In genomic region chr7:25179325-25179724, GRCh38 we compare ENCODE assay signal across 8 cellular contexts. TPM values are rescaled to one million over a fixed set of nuclear protein-coding genes. Genes with fewer than 3 reads are reported as not detected.
DNase-seq lines count a peak whose midpoint lies in the region; ATAC-seq and TF ChIP-seq lines count a peak whose summit lies in the region.

No MANE protein-coding gene starts in this region.

- POLR2A ChIA-PET in activated CD4-positive, alpha-beta T cell treated with anti-CD3 and anti-CD28 coated beads for 36 hours (lab: Charles Lee), result no interaction called here

- H3K9me3 Mint-ChIP-seq in activated CD4-positive, alpha-beta T cell treated with anti-CD3 and anti-CD28 coated beads for 36 hours (ENCODE audit: low read depth), result no peaks in the 10 kb centered on the region

- H3K9ac ChIP-seq in liver (ENCODE audit: low read depth in 1 of 2, low read length in 2 of 2), result peak overlapping the region; percentile 12 to 54

- intact Hi-C loops in activated CD4-positive, alpha-beta T cell treated with anti-CD3 and anti-CD28 coated beads for 36 hours (cut with DNase I, micrococcal nuclease), result no loop called here
- intact Hi-C loops in adrenal gland (cut with DNase I) (no loop called here), testis (cut with DNase I; ENCODE audit: low total_unique reads) (no loop called here)

- DNase-seq in activated CD4-positive, alpha-beta T cell treated with anti-CD3 and anti-CD28 coated beads for 36 hours, result no peak
- DNase-seq in activated CD4-positive, alpha-beta T cell treated with anti-CD3 and anti-CD28 coated beads for 4 hours, result no peak
- peak in 3 of 7 donors; percentile 18 to 23 (median 20) for DNase-seq in adrenal gland
- DNase-seq in testis, result no peak
- no peak for DNase-seq in NCI-H345 (lab: John Stamatoyannopoulos, UW)
- no peak for DNase-seq in NCI-H2029 (lab: John Stamatoyannopoulos, UW)

- no peak for ATAC-seq in activated CD4-positive, alpha-beta T cell treated with anti-CD3 and anti-CD28 coated beads for 36 hours
- ATAC-seq in HG03175 (IDR thresholded peaks at IDR 0.05; ENCODE audit: unreplicated experiment), result no peak

- WGBS in adrenal gland, 4 donors, result 38 to 54% (median 49%) methylated on average over 9 of the region's 9 CpGs
- WGBS in liver, result 85% methylated on average over 9 of the region's 9 CpGs
- 42% methylated on average over 8 to 9 of the region's 9 CpGs for WGBS in testis, 2 donors

- CTCF ChIA-PET in activated CD4-positive, alpha-beta T cell treated with anti-CD3 and anti-CD28 coated beads for 36 hours (lab: Charles Lee), result interaction anchor here (1.4 to 1.6 kb wide), 2 partner anchors 8 to 18 kb away, joined by 6 to 10 read pairs; no protein-coding TSS in a partner anchor

- peak overlapping the region; percentile 56 to 93 (median 72) for H3K4me3 ChIP-seq in adrenal gland
- H3K4me3 ChIP-seq in liver (ENCODE audit: low read depth in 1 of 3, low read length in 3 of 3), result peak overlapping the region; percentile 46 to 82 (median 67)
- peak overlapping the region; percentile 81 to 83 for H3K4me3 ChIP-seq in testis

- peak overlapping the region; percentile 78 for H3K4me3 Mint-ChIP-seq in activated CD4-positive, alpha-beta T cell treated with anti-CD3 and anti-CD28 coated beads for 36 hours

- no peak for TF ChIP-seq CTCF in adrenal gland (IDR thresholded peaks at IDR 0.05)
- TF ChIP-seq CTCF in liver (IDR thresholded peaks at IDR 0.05; ENCODE audit: low read depth, low read length, missing input control), result no peak
- TF ChIP-seq CTCF in testis (IDR thresholded peaks at IDR 0.05), result no peak

- H3K36me3 ChIP-seq in adrenal gland (replicated peaks in 1 of 2) (no peaks in the 10 kb centered on the region), liver (ENCODE audit: control insufficient read depth in 4 of 4, insufficient read depth in 3 of 4, low read depth in 1 of 4, low read length in 3 of 4) (peaks cover 0 to 2% (median 0%) of the 10 kb centered on the region in 4 donors), testis (ENCODE audit: low read depth, missing control alignments) (no peaks in the 10 kb centered on the region)

- H3K27ac ChIP-seq in adrenal gland (peak overlapping the region in 4 of 5 donors; percentile 35 to 94 (median 88)), liver (ENCODE audit: low read depth in 1 of 2, low read length in 2 of 2) (no peak overlapping the region), testis (peak overlapping the region; percentile 89 to 93)

- H3K36me3 Mint-ChIP-seq in activated CD4-positive, alpha-beta T cell treated with anti-CD3 and anti-CD28 coated beads for 36 hours (ENCODE audit: low read depth), result peaks cover 6% of the 10 kb centered on the region

- TF ChIP-seq RAD21 in liver (IDR thresholded peaks at IDR 0.05), result no peak

- no peak for TF ChIP-seq POLR2A in adrenal gland (IDR thresholded peaks at IDR 0.05)
- no peak for TF ChIP-seq POLR2A in testis (IDR thresholded peaks at IDR 0.05)

- peaks cover 16% of the 10 kb centered on the region for H3K4me1 Mint-ChIP-seq in activated CD4-positive, alpha-beta T cell treated with anti-CD3 and anti-CD28 coated beads for 36 hours

- peak overlapping the region; percentile 67 for H3K27ac Mint-ChIP-seq in activated CD4-positive, alpha-beta T cell treated with anti-CD3 and anti-CD28 coated beads for 36 hours

- H3K4me1 ChIP-seq in adrenal gland (replicated peaks in 1 of 2), result no peaks in the 10 kb centered on the region
- peaks cover 0 to 10% (median 4%) of the 10 kb centered on the region in 4 donors for H3K4me1 ChIP-seq in liver (ENCODE audit: control insufficient read depth in 4 of 4, insufficient read depth in 4 of 4, low read length in 3 of 4)
- no peaks in the 10 kb centered on the region for H3K4me1 ChIP-seq in testis

- H3K27me3 ChIP-seq in adrenal gland, result no peaks in the 10 kb centered on the region
- no peaks in the 10 kb centered on the region for H3K27me3 ChIP-seq in liver (ENCODE audit: control insufficient read depth in 4 of 4, insufficient read depth in 4 of 4, low read length in 3 of 4)
- no peaks in the 10 kb centered on the region for H3K27me3 ChIP-seq in testis

- H3K9me3 ChIP-seq in adrenal gland (replicated peaks in 1 of 3), result no peaks in the 10 kb centered on the region
- no peaks in the 10 kb centered on the region for H3K9me3 ChIP-seq in liver (ENCODE audit: control insufficient read depth in 4 of 4, low read length in 3 of 4)
- H3K9me3 ChIP-seq in testis, result no peaks in the 10 kb centered on the region

- H3K27me3 Mint-ChIP-seq in activated CD4-positive, alpha-beta T cell treated with anti-CD3 and anti-CD28 coated beads for 36 hours, result no peaks in the 10 kb centered on the region

TF ChIP-seq in liver, 16 proteins besides CTCF, POLR2A, EP300 and RAD21:
- TF ChIP-seq, protein P1, sequence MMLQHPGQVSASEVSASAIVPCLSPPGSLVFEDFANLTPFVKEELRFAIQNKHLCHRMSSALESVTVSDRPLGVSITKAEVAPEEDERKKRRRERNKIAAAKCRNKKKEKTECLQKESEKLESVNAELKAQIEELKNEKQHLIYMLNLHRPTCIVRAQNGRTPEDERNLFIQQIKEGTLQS (IDR thresholded peaks at IDR 0.05), result no peak
- TF ChIP-seq SP1 (IDR thresholded peaks at IDR 0.05) (no peak), GABPA (IDR thresholded peaks at IDR 0.05 in 1 of 2, conservative IDR thresholded peaks at IDR 0.05 in 1 of 2) (no peak)

RNA-seq across cellular contexts. Expression of gene NPVF, which starts 49.0 kb away (rescaled TPM):
- total RNA-seq in activated CD4-positive, alpha-beta T cell treated with anti-CD3 and anti-CD28 coated beads for 36 hours, result not detected
- not detected for total RNA-seq in adrenal gland
- polyA plus RNA-seq in adrenal gland, result not detected
- not detected for total RNA-seq in liver
- polyA plus RNA-seq in liver, result not detected
- not detected for total RNA-seq in testis
- polyA plus RNA-seq in testis (ENCODE audit: insufficient read depth, low read depth, low replicate concordance), result not detected

RNA-seq across cellular contexts. Expression of gene CYCS, which starts 54.3 kb away (rescaled TPM):
- 100 to 1,000 TPM; 222 to 237 TPM for total RNA-seq in activated CD4-positive, alpha-beta T cell treated with anti-CD3 and anti-CD28 coated beads for 36 hours
- total RNA-seq in adrenal gland (100 to 1,000 TPM in 1 of 8 donors, 10 to 100 TPM in 7; 15.0 to 173 (median 53.0) TPM), liver (10 to 100 TPM; 23.1 to 24.3 TPM), testis (10 to 100 TPM; 32.0 to 38.5 TPM)
- polyA plus RNA-seq in adrenal gland (100 to 1,000 TPM in 1 of 3 donors, 10 to 100 TPM in 2; 31.0 to 241 (median 32.4) TPM), liver (10 to 100 TPM; 60.6 to 74.3 TPM), testis (ENCODE audit: insufficient read depth, low read depth, low replicate concordance) (127 TPM)

Comparison
In these comparisons a context has a peak if more than half of its experiments do, and no peak if none do; other contexts are left out.
1. H3K27ac ChIP-seq: peak in adrenal gland (4 of 5) and testis (2 of 2); none in liver (0 of 2).
2. Peak in every context shown above with its lines, with median percentiles within 50 percentile points of each other: H3K4me3 ChIP-seq.